ENCODE assay signal across 18 cellular contexts in the genomic region with DNA sequence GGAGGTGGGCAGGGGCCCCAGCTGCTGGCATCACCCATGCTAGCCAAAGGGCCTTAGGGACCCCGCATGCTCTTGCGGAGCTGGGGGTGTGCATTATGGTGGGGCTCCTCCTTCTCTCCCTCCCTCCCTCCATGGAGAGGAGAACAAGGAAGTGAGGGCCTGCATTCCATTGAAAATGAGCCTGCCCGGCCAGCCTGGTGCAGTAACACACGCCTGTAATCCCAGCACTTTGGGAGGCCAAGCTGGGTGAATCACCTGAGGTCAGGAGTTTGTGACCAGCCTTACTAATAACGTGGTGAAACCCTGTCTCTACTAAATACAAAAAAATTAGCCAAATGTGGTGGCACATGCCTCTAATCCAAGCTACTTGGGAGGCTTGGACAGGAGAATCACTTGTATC. TPM values are rescaled to one million over a fixed set of nuclear protein-coding genes. Genes with fewer than 3 reads are reported as not detected.
A peak's percentile ranks its signal among the peaks of the same experiment; 100 is the strongest.
DNase-seq lines count a peak whose midpoint lies in the region; ATAC-seq and TF ChIP-seq lines count a peak whose summit lies in the region.
"Had no signal": no experiment of that assay in that cellular context is flagged by ENCODE, and none has a peak within 500 bp of the region (broad histone marks: within the 10 kb centered on the region; RNA-seq: fewer than 3 reads in every experiment).

No MANE protein-coding gene starts in this region.

- H3K27ac ChIP-seq in hepatocyte, result peak overlapping the region; percentile 46
- no peak overlapping the region for H3K27ac ChIP-seq in effector memory CD4-positive, alpha-beta T cell (ENCODE audit: insufficient read depth, low read length, poor library complexity, severe bottlenecking)
- H3K27ac ChIP-seq: Peyer's patch had no signal

- ATAC-seq in activated CD4-positive, CD25-positive, alpha-beta regulatory T cell treated with anti-CD3 and anti-CD28 coated beads, Interleukin-2, amount 50 U/mL, for 24 hours, result no peak
- ATAC-seq: GM23338 had no signal

- in situ Hi-C loops in Caki2 (cut with HindIII; ENCODE audit: low pct_unique_long_range_greater_than_20kb, low sequenced_read_pairs), result no loop called here

- no peaks in the 10 kb centered on the region for H3K9me2 ChIP-seq in hepatocyte (replicated peaks; ENCODE audit: insufficient read depth)

- H3K4me3 ChIP-seq in hepatocyte, result no peak overlapping the region
- H3K4me3 ChIP-seq in effector memory CD4-positive, alpha-beta T cell (ENCODE audit: insufficient read depth, low read depth, low read length, poor library complexity, severe bottlenecking), result no peak overlapping the region
- H3K4me3 ChIP-seq: GM23338, Peyer's patch had no signal

- H4K20me1 ChIP-seq in hepatocyte (ENCODE audit: insufficient read depth, poor library complexity, severe bottlenecking), result no peaks in the 10 kb centered on the region

- H3K4me2 ChIP-seq in hepatocyte, result no peak overlapping the region
- H3K4me2 ChIP-seq: GM23338 had no signal

- peaks cover 3% of the 10 kb centered on the region for H3K4me1 ChIP-seq in hepatocyte (ENCODE audit: insufficient read depth)
- H3K4me1 ChIP-seq in effector memory CD4-positive, alpha-beta T cell (ENCODE audit: control insufficient read depth, insufficient read depth, low read length, poor library complexity, severe bottlenecking), result no peaks in the 10 kb centered on the region

- H3K9me3 ChIP-seq in hepatocyte (ENCODE audit: low read depth), result no peaks in the 10 kb centered on the region
- H3K9me3 ChIP-seq in effector memory CD4-positive, alpha-beta T cell (ENCODE audit: control insufficient read depth, low read length), result no peaks in the 10 kb centered on the region
- H3K9me3 ChIP-seq: Peyer's patch had no signal

- no peak for TF ChIP-seq CTCF in hepatocyte (IDR thresholded peaks at IDR 0.05; ENCODE audit: poor library complexity)

- no peaks in the 10 kb centered on the region for H3K36me3 ChIP-seq in hepatocyte (replicated peaks; ENCODE audit: insufficient read depth, low read depth)
- H3K36me3 ChIP-seq in effector memory CD4-positive, alpha-beta T cell (ENCODE audit: control insufficient read depth, insufficient read depth, low read length), result peaks cover 30% of the 10 kb centered on the region

- no peaks in the 10 kb centered on the region for H3K79me2 ChIP-seq in hepatocyte

- DNase-seq in Caki2 (ENCODE audit: low read depth) (peak; percentile 48), HK-2 (ENCODE audit: unreplicated experiment) (peak; percentile 46), amniotic epithelial cell (ENCODE audit: low read depth) (peak; percentile 45), hepatocyte (ENCODE audit: low spot score) (no peak), inferior parietal cortex (ENCODE audit: extremely low spot score) (no peak), nucleus accumbens (lab: John Stamatoyannopoulos, UW) (no peak)
- no peak for DNase-seq in effector memory CD4-positive, alpha-beta T cell
- DNase-seq: 8988T, C1 segment of cervical spinal cord, GDM1, NCI-H1105 treated with DMSO at 0.1 percent for 48 hours, NCI-H187 treated with DMSO at 0.1 percent for 48 hours, NCI-H2171, NCI-H82, Peyer's patch, SIG-M5 had no signal

- 58% methylated on average over 5 of the region's 5 CpGs for WGBS in hepatocyte (ENCODE audit: low lambda C conversion rate, missing lambda C conversion rate)

- H2AFZ ChIP-seq in hepatocyte, result no peak overlapping the region
- H2AFZ ChIP-seq: GM23338 had no signal

- H3K27me3 ChIP-seq in hepatocyte, result no peaks in the 10 kb centered on the region
- no peaks in the 10 kb centered on the region for H3K27me3 ChIP-seq in effector memory CD4-positive, alpha-beta T cell (replicated peaks; ENCODE audit: control insufficient read depth, insufficient read depth, low read length, poor library complexity, severe bottlenecking)
- H3K27me3 ChIP-seq: Peyer's patch had no signal

RNA-seq across cellular contexts. Expression of a gene that starts 22.4 kb away (rescaled TPM):
- 6.9 and 9.6 TPM in 2 replicates for total RNA-seq in Caki2 (2014; rRNA removed; shearing (Covaris generic); ENCODE audit: low replicate concordance)
- 14.5 and 15.7 TPM in 2 replicates for total RNA-seq in hepatocyte
- 34.3 and 41.0 TPM in 2 replicates for polyA plus RNA-seq in hepatocyte

RNA-seq across cellular contexts. Expression of a gene that starts 22.6 kb away (rescaled TPM):
- 29.9 and 38.0 TPM in 2 replicates for total RNA-seq in Caki2 (2014; rRNA removed; shearing (Covaris generic); ENCODE audit: low replicate concordance)
- total RNA-seq in hepatocyte, result 59.1 and 62.2 TPM in 2 replicates
- polyA plus RNA-seq in hepatocyte, result 75.7 and 80.5 TPM in 2 replicates

RNA-seq across cellular contexts. Expression of a gene that starts 36.0 kb away (rescaled TPM):
- 25.5 and 30.6 TPM in 2 replicates for total RNA-seq in Caki2 (2014; rRNA removed; shearing (Covaris generic); ENCODE audit: low replicate concordance)
- 46.5 and 49.2 TPM in 2 replicates for total RNA-seq in hepatocyte
- 30.7 and 31.8 TPM in 2 replicates for polyA plus RNA-seq in hepatocyte

Comparison
In these comparisons a context has a peak if more than half of its experiments do, and no peak if none do; other contexts are left out.
1. DNase-seq: peak in Caki2 (single experiment), HK-2 (single experiment) and amniotic epithelial cell (single experiment); none in hepatocyte (single experiment), effector memory CD4-positive, alpha-beta T cell (0 of 3), inferior parietal cortex (single experiment) and nucleus accumbens (0 of 56).